1 cellular context compared by ENCODE assay signal in genomic region chr1:59107516-59107915, GRCh38.
TF ChIP-seq lines count a peak whose summit lies in the region.

No MANE protein-coding gene starts in this region.

TF ChIP-seq in H1, 55 proteins besides CTCF, POLR2A, EP300 and RAD21:
- TF ChIP-seq POLR2AphosphoS5 (IDR thresholded peaks at IDR 0.05; ENCODE audit: low read depth, low read length) = no peak
- TF ChIP-seq ASH2L (IDR thresholded peaks at IDR 0.05; ENCODE audit: low read length) = no peak
- no peak for TF ChIP-seq KDM5A (IDR thresholded peaks at IDR 0.05; ENCODE audit: low read length)
- no peak for TF ChIP-seq ATF3 (IDR thresholded peaks at IDR 0.05; ENCODE audit: insufficient read depth, low read depth, low read length)
- TF ChIP-seq POU5F1 (IDR thresholded peaks at IDR 0.05; ENCODE audit: low read depth, low read length) = no peak
- TF ChIP-seq ATF2 (IDR thresholded peaks at IDR 0.05; ENCODE audit: low read length) = no peak
- TF ChIP-seq RFX5 (IDR thresholded peaks at IDR 0.05; ENCODE audit: borderline replicate concordance, low read depth, low read length) = no peak
- TF ChIP-seq CREB1 (IDR thresholded peaks at IDR 0.05) = no peak
- no peak for TF ChIP-seq TAF7 (optimal IDR thresholded peaks at IDR 0.05; ENCODE audit: borderline replicate concordance, low read depth, low read length)
- no peak for TF ChIP-seq JUND (IDR thresholded peaks at IDR 0.05; ENCODE audit: low read length)
- TF ChIP-seq HDAC2 (IDR thresholded peaks at IDR 0.05; ENCODE audit: borderline replicate concordance in 1 of 2, low read depth in 2 of 2, low read length in 2 of 2) = no peak
- no peak for TF ChIP-seq RBBP5 (IDR thresholded peaks at IDR 0.05; ENCODE audit: borderline replicate concordance, low read depth, low read length)
- TF ChIP-seq RNF2 (IDR thresholded peaks at IDR 0.05; ENCODE audit: borderline replicate concordance, low read depth, low read length, missing control alignments, poor library complexity, severe bottlenecking) = no peak
- no peak for TF ChIP-seq EGR1 (IDR thresholded peaks at IDR 0.05; ENCODE audit: borderline replicate concordance, low read depth, low read length)
